Comparison of ENCODE assay signal across 1 cellular context in genomic region chr3:167876603-167877325, GRCh38.
A peak's percentile ranks its signal among the peaks of the same experiment; 100 is the strongest.
TF ChIP-seq lines count a peak whose summit lies in the region.

No MANE protein-coding gene starts in this region.

TF ChIP-seq in SK-N-SH, 30 proteins besides CTCF, POLR2A, EP300 and RAD21 (continued from another document):
- TF ChIP-seq SIN3A (IDR thresholded peaks at IDR 0.05; ENCODE audit: borderline replicate concordance, low read depth, low read length) (no peak), NFIC (IDR thresholded peaks at IDR 0.05; ENCODE audit: borderline replicate concordance) (peak; percentile 26; the same call in 1 of the 2 replicates), ZBTB33 (IDR thresholded peaks at IDR 0.05; ENCODE audit: borderline replicate concordance, low read depth) (no peak)
TF ChIP-seq in SK-N-SH: peak in this region for 9.
